8 cellular contexts compared by ENCODE assay signal in the genomic region with DNA sequence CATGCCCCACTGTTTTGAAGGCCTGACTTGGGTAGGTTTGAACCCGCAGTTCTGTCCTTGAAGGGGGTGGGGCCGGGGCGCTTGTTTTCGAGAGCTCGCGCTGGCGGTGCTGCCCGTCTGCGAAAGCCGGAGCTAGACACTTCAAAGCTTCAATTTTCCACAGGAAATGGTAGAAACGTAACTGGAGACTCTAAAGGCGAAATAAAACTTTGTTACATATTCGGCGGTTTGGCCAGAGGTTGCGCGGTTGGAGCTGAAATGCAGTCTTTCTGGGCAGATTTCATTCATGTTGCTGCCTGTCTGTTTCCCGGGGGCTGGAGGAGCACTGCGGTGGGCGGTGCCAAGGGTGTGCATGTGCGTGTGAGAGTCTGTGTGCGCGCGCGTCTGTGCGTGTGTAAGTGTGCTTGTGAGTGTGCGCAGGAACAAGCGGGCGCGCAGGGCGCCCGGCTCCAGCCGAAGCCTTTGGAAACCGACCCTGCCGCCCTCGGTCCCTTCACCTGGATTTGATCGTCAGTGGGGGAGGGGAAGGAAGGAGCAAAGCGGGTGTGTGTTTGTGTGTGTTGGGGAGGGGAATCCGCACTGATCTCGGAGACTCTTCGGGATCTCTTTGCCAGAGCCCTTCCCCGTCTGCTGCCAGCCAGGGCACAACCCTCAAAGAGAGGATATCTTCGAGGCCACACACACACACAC.
DNase-seq lines count a peak whose midpoint lies in the region; ATAC-seq and TF ChIP-seq lines count a peak whose summit lies in the region.

No MANE protein-coding gene starts in this region.

- no peak for ATAC-seq in HG03432 (IDR thresholded peaks at IDR 0.05; ENCODE audit: unreplicated experiment)

- TF ChIP-seq CTCF in AG10803 (conservative IDR thresholded peaks at IDR 0.05; ENCODE audit: low read length) (no peak), fibroblast of mammary gland (conservative IDR thresholded peaks at IDR 0.05; ENCODE audit: control insufficient read depth, insufficient read depth, low read depth, low read length) (no peak)

- H3K4me3 ChIP-seq in AG10803 (ENCODE audit: low read length) (peak overlapping the region; percentile 49), fibroblast of mammary gland (ENCODE audit: control insufficient read depth, low read depth, low read length) (peak overlapping the region; percentile 9)

- DNase-seq in AG10803 (ENCODE audit: low read depth) (peak; percentile 32), NCI-H146 treated with DMSO at 0.1 percent for 48 hours (lab: John Stamatoyannopoulos, UW; ENCODE audit: unreplicated experiment) (peak; percentile 48), fibroblast of mammary gland (ENCODE audit: low read depth) (no peak), posterior cingulate gyrus (peak in 7 of 10 donors; percentile 17 to 86 (median 38)), germinal center (ENCODE audit: low spot score) (no peak), NCI-H2196 treated with DMSO at 0.1 percent for 48 hours (lab: John Stamatoyannopoulos, UW; ENCODE audit: unreplicated experiment) (no peak)
- peak; percentile 81 for DNase-seq in activated T-cell treated with anti-CD3 and anti-CD28 coated beads, Interleukin-2, amount 50 U/mL, for 1 hour

- intact Hi-C loops in posterior cingulate gyrus (cut with DNase I) = no loop called here

Comparison
In these comparisons a context has a peak if more than half of its experiments do, and no peak if none do; other contexts are left out.
1. DNase-seq: peak in AG10803 (single experiment), NCI-H146 treated with DMSO at 0.1 percent for 48 hours (single experiment), activated T-cell treated with anti-CD3 and anti-CD28 coated beads, Interleukin-2, amount 50 U/mL, for 1 hour (single experiment) and posterior cingulate gyrus (7 of 10); none in fibroblast of mammary gland (single experiment), germinal center (single experiment) and NCI-H2196 treated with DMSO at 0.1 percent for 48 hours (single experiment).